27 cellular contexts compared by ENCODE assay signal in the genomic region with DNA sequence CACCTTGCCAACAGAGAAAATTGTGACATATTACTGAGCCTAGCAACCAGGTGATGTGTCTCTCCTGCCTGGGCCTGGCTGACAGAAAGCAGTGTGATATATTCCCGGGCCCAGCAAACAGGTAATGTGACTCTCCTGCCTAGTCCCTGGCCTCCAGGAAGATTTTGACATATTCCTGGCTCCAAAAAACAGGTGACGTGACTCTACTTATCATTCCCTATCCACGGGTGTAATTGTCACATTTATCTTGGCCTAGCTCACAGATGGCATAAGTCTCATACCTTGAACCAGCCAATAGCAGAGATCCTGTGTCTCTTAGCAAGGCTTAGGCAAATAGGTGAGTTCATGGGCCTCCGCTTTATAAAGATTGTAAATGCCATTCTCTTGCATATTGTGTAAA.
"Had no signal": no experiment of that assay in that cellular context is flagged by ENCODE, and none has a peak within 500 bp of the region (broad histone marks: within the 10 kb centered on the region; RNA-seq: fewer than 3 reads in every experiment).

No MANE protein-coding gene starts in this region.

- H3K4me3 ChIP-seq: stomach, suprapubic skin, testis, thoracic aorta, thyroid gland, tibial artery, tibial nerve, transverse colon, upper lobe of left lung, upper lobe of right lung, uterus, vagina had no signal

- H3K36me3 ChIP-seq: stomach, suprapubic skin, thoracic aorta, thyroid gland, tibial artery, tibial nerve, transverse colon, upper lobe of left lung, upper lobe of right lung, uterus, vagina had no signal

- H3K4me1 Mint-ChIP-seq: stimulated activated effector memory CD8-positive, alpha-beta T cell treated with anti-CD3 and anti-CD28 coated beads, Interleukin-12 subunit alpha, Interleukin-12 subunit beta, amount 100 ng/mL, for 72 hours; stimulated activated memory B cell treated with anti-CD40 and anti-IgM and Interleukin-4, amounts not matched to agents 10 μg/mL and 1 μg/mL and 100 μg/mL, for 72 hours; stimulated activated naive B cell treated with anti-CD40 and anti-IgM and Interleukin-4, amounts not matched to agents 10 μg/mL and 1 μg/mL and 100 μg/mL, for 72 hours; stimulated activated naive CD8-positive, alpha-beta T cell treated with anti-CD3 and anti-CD28 coated beads, Interleukin-15, amount 100 ng/mL, for 72 hours had no signal

- H3K9me3 ChIP-seq: stomach, suprapubic skin, testis, thoracic aorta, thyroid gland, tibial artery, tibial nerve, transverse colon, upper lobe of right lung, uterus, vagina had no signal

- H3K27me3 ChIP-seq: stomach, suprapubic skin, testis, thyroid gland, tibial artery, tibial nerve, transverse colon, upper lobe of left lung, upper lobe of right lung, uterus, vagina had no signal

- H3K4me1 ChIP-seq: stomach, suprapubic skin, testis, thyroid gland, tibial artery, tibial nerve, transverse colon, upper lobe of left lung, upper lobe of right lung, uterus, vagina had no signal

- H3K4me3 Mint-ChIP-seq: stimulated activated effector memory CD8-positive, alpha-beta T cell treated with anti-CD3 and anti-CD28 coated beads, Interleukin-12 subunit alpha, Interleukin-12 subunit beta, amount 100 ng/mL, for 72 hours; stimulated activated memory B cell treated with anti-CD40 and anti-IgM and Interleukin-4, amounts not matched to agents 10 μg/mL and 1 μg/mL and 100 μg/mL, for 72 hours; stimulated activated naive B cell treated with anti-CD40 and anti-IgM and Interleukin-4, amounts not matched to agents 10 μg/mL and 1 μg/mL and 100 μg/mL, for 72 hours; stimulated activated naive CD8-positive, alpha-beta T cell treated with anti-CD3 and anti-CD28 coated beads, Interleukin-15, amount 100 ng/mL, for 72 hours; stimulated activated naive CD8-positive, alpha-beta T cell treated with anti-CD3 and anti-CD28 coated beads, Interleukin-15, Interleukin-2, amounts not matched to agents 100 ng/mL and 50 ng/mL, for 24 hours; type B pancreatic cell had no signal

- H3K9me3 Mint-ChIP-seq: stimulated activated effector memory CD8-positive, alpha-beta T cell treated with anti-CD3 and anti-CD28 coated beads, Interleukin-12 subunit alpha, Interleukin-12 subunit beta, amount 100 ng/mL, for 72 hours; stimulated activated naive CD8-positive, alpha-beta T cell treated with anti-CD3 and anti-CD28 coated beads, Interleukin-15, Interleukin-2, amounts not matched to agents 100 ng/mL and 50 ng/mL, for 24 hours had no signal

- H3K27me3 Mint-ChIP-seq: stimulated activated memory B cell treated with anti-CD40 and anti-IgM and Interleukin-4, amounts not matched to agents 10 μg/mL and 1 μg/mL and 100 μg/mL, for 72 hours; stimulated activated naive B cell treated with anti-CD40 and anti-IgM and Interleukin-4, amounts not matched to agents 10 μg/mL and 1 μg/mL and 100 μg/mL, for 72 hours; stimulated activated naive CD8-positive, alpha-beta T cell treated with anti-CD3 and anti-CD28 coated beads, Interleukin-15, amount 100 ng/mL, for 72 hours; stimulated activated naive CD8-positive, alpha-beta T cell treated with anti-CD3 and anti-CD28 coated beads, Interleukin-15, Interleukin-2, amounts not matched to agents 100 ng/mL and 50 ng/mL, for 24 hours; type B pancreatic cell had no signal

- ATAC-seq: stimulated activated memory B cell treated with anti-CD40 and anti-IgM and Interleukin-4, amounts not matched to agents 10 μg/mL and 1 μg/mL and 100 μg/mL, for 72 hours; stimulated activated naive B cell treated with anti-CD40 and anti-IgM and Interleukin-4, amounts not matched to agents 10 μg/mL and 1 μg/mL and 100 μg/mL, for 72 hours; stimulated activated naive CD8-positive, alpha-beta T cell treated with anti-CD3 and anti-CD28 coated beads, Interleukin-15, amount 100 ng/mL, for 72 hours; stimulated activated naive CD8-positive, alpha-beta T cell treated with anti-CD3 and anti-CD28 coated beads, Interleukin-15, Interleukin-2, amounts not matched to agents 100 U/mL and 50 U/mL, for 24 hours; upper lobe of right lung had no signal

- DNase-seq: stimulated activated CD4-positive, alpha-beta T cell treated with anti-CD3 and anti-CD28 coated beads, Interleukin-2, amount 100 ng/mL, for 48 hours; stimulated activated CD4-positive, alpha-beta T cell treated with anti-CD3 and anti-CD28 coated beads, Interleukin-4, amount 100 ng/mL, for 1 hour; stimulated activated CD4-positive, alpha-beta T cell treated with anti-CD3 and anti-CD28 coated beads, Interleukin-4, amount 100 ng/mL, for 24 hours; stimulated activated CD4-positive, alpha-beta T cell treated with anti-CD3 and anti-CD28 coated beads, Interleukin-4, amount 100 ng/mL, for 4 hours; stimulated activated CD8-positive, alpha-beta memory T cell treated with anti-CD3 and anti-CD28 coated beads, Interleukin-4, amount 100 ng/mL, for 48 hours; stimulated activated naive B cell treated with anti-CD40 and anti-IgM and Interleukin-4, amounts not matched to agents 10 μg/mL and 1 μg/mL and 100 μg/mL, for 72 hours; stimulated activated naive CD4-positive, alpha-beta T cell; stimulated activated naive CD4-positive, alpha-beta T cell treated with Interleukin-2 at 50 U/mL for 16 hours; stimulated activated naive CD8-positive, alpha-beta T cell treated with anti-CD3 and anti-CD28 coated beads, Interleukin-15, amount 100 ng/mL, for 72 hours; stimulated activated naive CD8-positive, alpha-beta T cell treated with anti-CD3 and anti-CD28 coated beads, Interleukin-15, Interleukin-2, amounts not matched to agents 100 U/mL and 50 U/mL, for 24 hours; stomach; substantia nigra; testis; thyroid gland; tibial artery; transverse colon; upper lobe of left lung; upper lobe of right lung; uterus had no signal

- H3K36me3 Mint-ChIP-seq: stimulated activated effector memory CD8-positive, alpha-beta T cell treated with anti-CD3 and anti-CD28 coated beads, Interleukin-12 subunit alpha, Interleukin-12 subunit beta, amount 100 ng/mL, for 72 hours; stimulated activated memory B cell treated with anti-CD40 and anti-IgM and Interleukin-4, amounts not matched to agents 10 μg/mL and 1 μg/mL and 100 μg/mL, for 72 hours; stimulated activated naive B cell treated with anti-CD40 and anti-IgM and Interleukin-4, amounts not matched to agents 10 μg/mL and 1 μg/mL and 100 μg/mL, for 72 hours; type B pancreatic cell had no signal

- H3K27ac Mint-ChIP-seq: stimulated activated effector memory CD8-positive, alpha-beta T cell treated with anti-CD3 and anti-CD28 coated beads, Interleukin-12 subunit alpha, Interleukin-12 subunit beta, amount 100 ng/mL, for 72 hours; stimulated activated memory B cell treated with anti-CD40 and anti-IgM and Interleukin-4, amounts not matched to agents 10 μg/mL and 1 μg/mL and 100 μg/mL, for 72 hours; stimulated activated naive B cell treated with anti-CD40 and anti-IgM and Interleukin-4, amounts not matched to agents 10 μg/mL and 1 μg/mL and 100 μg/mL, for 72 hours; stimulated activated naive CD8-positive, alpha-beta T cell treated with anti-CD3 and anti-CD28 coated beads, Interleukin-15, amount 100 ng/mL, for 72 hours; stimulated activated naive CD8-positive, alpha-beta T cell treated with anti-CD3 and anti-CD28 coated beads, Interleukin-15, Interleukin-2, amounts not matched to agents 100 ng/mL and 50 ng/mL, for 24 hours; type B pancreatic cell had no signal

- H3K27ac ChIP-seq: stomach, suprapubic skin, testis, thoracic aorta, thyroid gland, tibial artery, tibial nerve, transverse colon, upper lobe of left lung, upper lobe of right lung, uterus, vagina had no signal
